In the genomic region with DNA sequence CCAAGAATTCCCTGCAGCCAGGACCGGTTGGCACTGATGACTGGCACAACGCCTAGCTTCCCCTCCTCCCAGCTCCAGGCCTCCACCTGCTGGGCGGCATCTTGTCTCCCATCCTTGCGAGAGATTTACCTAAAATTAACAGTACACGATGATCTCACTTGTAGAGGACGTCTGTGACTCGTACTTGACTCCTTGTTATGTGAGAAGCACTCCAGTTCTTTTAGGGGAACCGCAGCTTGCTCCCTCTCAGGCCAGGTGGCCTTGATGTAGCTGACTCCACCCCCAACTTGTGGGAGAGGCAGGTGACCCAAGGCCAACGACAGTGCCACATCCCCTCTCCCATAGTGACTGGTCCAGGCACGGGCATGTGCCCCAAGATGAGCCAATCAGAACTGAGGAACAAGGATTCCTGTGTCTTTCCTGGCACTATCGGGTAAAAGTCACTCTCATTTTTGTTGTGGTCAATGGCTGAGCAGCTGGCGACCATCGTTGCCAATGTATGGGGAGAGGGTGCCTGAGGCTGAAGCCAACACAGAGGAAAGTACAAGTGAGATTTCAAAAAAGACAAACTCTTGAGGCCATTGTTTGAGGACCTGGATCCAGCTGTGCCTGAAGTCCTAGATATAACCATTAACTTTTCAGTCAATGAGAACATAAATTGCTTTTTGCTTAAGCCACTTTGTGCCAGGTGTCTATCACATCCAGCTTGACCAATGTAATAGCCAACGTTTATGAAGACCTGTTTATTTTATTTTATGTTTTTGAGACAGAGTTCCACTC, we compare ENCODE assay signal across 13 cellular contexts.
DNase-seq lines count a peak whose midpoint lies in the region; TF ChIP-seq lines count a peak whose summit lies in the region.
"Had no signal": no experiment of that assay in that cellular context is flagged by ENCODE, and none has a peak within 500 bp of the region (broad histone marks: within the 10 kb centered on the region; RNA-seq: fewer than 3 reads in every experiment).

No MANE protein-coding gene starts in this region.

- TF ChIP-seq CTCF in VCaP (conservative IDR thresholded peaks at IDR 0.05) (peak; percentile 85), brain microvascular endothelial cell (IDR thresholded peaks at IDR 0.05; ENCODE audit: low read depth, low read length, missing control alignments) (no peak)

- in situ Hi-C loops in brain microvascular endothelial cell (cut with HindIII; ENCODE audit: low pct_ligation_motif_present, low sequenced_read_pairs), result no loop called here
- in situ Hi-C loops in HAP-1 (cut with MboI; ENCODE audit: low sequenced_read_pairs), result no loop called here

- H3K27me3 ChIP-seq in brain microvascular endothelial cell (replicated peaks), result peaks cover 2% of the 10 kb centered on the region
- no peaks in the 10 kb centered on the region for H3K27me3 ChIP-seq in HAP-1 (ENCODE audit: low read depth)

- H3K4me1 ChIP-seq in HAP-1, result no peaks in the 10 kb centered on the region
- H3K4me1 ChIP-seq: tibial artery had no signal

- H3K27ac ChIP-seq in VCaP, result no peak overlapping the region
- no peak overlapping the region for H3K27ac ChIP-seq in brain microvascular endothelial cell
- H3K27ac ChIP-seq: coronary artery, tibial artery had no signal

- DNase-seq in NCI-H1436 (lab: John Stamatoyannopoulos, UW) (peak; percentile 13), NCI-H1436 treated with DMSO at 0.1 percent for 48 hours (lab: John Stamatoyannopoulos, UW) (no peak), NCI-H187 treated with DMSO at 0.1 percent for 48 hours (lab: John Stamatoyannopoulos, UW) (peak; percentile 31), pons (ENCODE audit: low spot score) (peak; percentile 17), brain microvascular endothelial cell (no peak), HAP-1 (ENCODE audit: low spot score in 2 of 2) (no peak), AG20443 (ENCODE audit: low spot score) (no peak)
- DNase-seq: activated naive CD8-positive, alpha-beta T cell treated with anti-CD3 and anti-CD28 coated beads for 36 hours; DMS153; NCI-H2081 treated with DMSO at 0.1 percent for 48 hours; tibial artery had no signal

- H3K36me3 ChIP-seq in brain microvascular endothelial cell (replicated peaks) (no peaks in the 10 kb centered on the region), HAP-1 (replicated peaks) (no peaks in the 10 kb centered on the region)
- H3K36me3 ChIP-seq: tibial artery had no signal

- H3K4me3 ChIP-seq in brain microvascular endothelial cell (ENCODE audit: low read depth, low read length) (no peak overlapping the region), HAP-1 (no peak overlapping the region)
- H3K4me3 ChIP-seq: coronary artery, tibial artery had no signal

- H3K9me3 ChIP-seq in HAP-1, result no peaks in the 10 kb centered on the region

Comparison
In these comparisons a context has a peak if more than half of its experiments do, and no peak if none do; other contexts are left out.
1. DNase-seq: peak in NCI-H1436 (single experiment), NCI-H187 treated with DMSO at 0.1 percent for 48 hours (single experiment) and pons (single experiment); none in NCI-H1436 treated with DMSO at 0.1 percent for 48 hours (single experiment), brain microvascular endothelial cell (single experiment), HAP-1 (0 of 2) and AG20443 (single experiment).